11 cellular contexts compared by ENCODE assay signal in genomic region chr22:32649515-32650200, GRCh38.
A peak's percentile ranks its signal among the peaks of the same experiment; 100 is the strongest.
DNase-seq lines count a peak whose midpoint lies in the region; ATAC-seq, FAIRE-seq and TF ChIP-seq lines count a peak whose summit lies in the region.
"Had no signal": no experiment of that assay in that cellular context is flagged by ENCODE, and none has a peak within 500 bp of the region (broad histone marks: within the 10 kb centered on the region; RNA-seq: fewer than 3 reads in every experiment).

No MANE protein-coding gene starts in this region.

- intact Hi-C loops in CD4-positive, alpha-beta memory T cell (cut with micrococcal nuclease): no loop called here
- intact Hi-C loops in CD4-positive, alpha-beta T cell (cut with DNase I, micrococcal nuclease): no loop called here

- H3K27me3 Mint-ChIP-seq in astrocyte (ENCODE audit: low read depth, unreplicated experiment): peaks cover 8% of the 10 kb centered on the region
- H3K27me3 Mint-ChIP-seq in CD4-positive, alpha-beta memory T cell: peaks cover 0 to 1% of the 10 kb centered on the region in 2 donors
- H3K27me3 Mint-ChIP-seq in CD4-positive, alpha-beta T cell: no peaks in the 10 kb centered on the region

- peak; percentile 73 for FAIRE-seq in astrocyte (lab: Jason Lieb, UNC)

- H3K4me2 ChIP-seq in astrocyte (ENCODE audit: low read length): no peak overlapping the region

- no peaks in the 10 kb centered on the region for H3K79me2 ChIP-seq in astrocyte (ENCODE audit: insufficient read depth, low read length)

- H3K27me3 ChIP-seq in AG04450 (ENCODE audit: control insufficient read depth, insufficient read depth, low read length) (no peaks in the 10 kb centered on the region), astrocyte (ENCODE audit: insufficient read depth, low read length) (no peaks in the 10 kb centered on the region)
- no peaks in the 10 kb centered on the region for H3K27me3 ChIP-seq in CD4-positive, alpha-beta memory T cell (ENCODE audit: insufficient read depth, low read length)
- no peaks in the 10 kb centered on the region for H3K27me3 ChIP-seq in CD4-positive, alpha-beta T cell (ENCODE audit: control insufficient read depth, insufficient read depth, low read length)

- no peaks in the 10 kb centered on the region for H3K36me3 Mint-ChIP-seq in astrocyte (ENCODE audit: low read depth, unreplicated experiment)
- no peaks in the 10 kb centered on the region for H3K36me3 Mint-ChIP-seq in CD4-positive, alpha-beta memory T cell
- no peaks in the 10 kb centered on the region for H3K36me3 Mint-ChIP-seq in CD4-positive, alpha-beta T cell (ENCODE audit: low read depth)
- H3K36me3 Mint-ChIP-seq: CD8-positive, alpha-beta memory T cell had no signal

- H3K9ac ChIP-seq in astrocyte (ENCODE audit: low read length): no peak overlapping the region

- peaks cover 8% of the 10 kb centered on the region for H3K9me3 Mint-ChIP-seq in astrocyte (ENCODE audit: unreplicated experiment)
- peaks cover 0 to 1% (median 0%) of the 10 kb centered on the region in 8 donors for H3K9me3 Mint-ChIP-seq in CD4-positive, alpha-beta memory T cell
- H3K9me3 Mint-ChIP-seq in CD4-positive, alpha-beta T cell: no peaks in the 10 kb centered on the region

- TF ChIP-seq CTCF in AG04450 (IDR thresholded peaks at IDR 0.05; ENCODE audit: low read depth, low read length): no peak
- no peak for TF ChIP-seq CTCF in astrocyte (IDR thresholded peaks at IDR 0.05; ENCODE audit: insufficient read depth, low read depth, low read length)
- TF ChIP-seq CTCF in CD4-positive, alpha-beta T cell (IDR thresholded peaks at IDR 0.05): no peak

- H3K36me3 ChIP-seq in astrocyte (ENCODE audit: insufficient read depth, low read length): no peaks in the 10 kb centered on the region
- H3K36me3 ChIP-seq in CD4-positive, alpha-beta memory T cell (ENCODE audit: insufficient read depth, low read length): no peaks in the 10 kb centered on the region

- H3K27ac ChIP-seq in AG04450 (ENCODE audit: low read depth, low read length) (peak overlapping the region; percentile 87), astrocyte (ENCODE audit: low read depth, low read length) (peak overlapping the region; percentile 32)
- no peak overlapping the region for H3K27ac ChIP-seq in CD4-positive, alpha-beta memory T cell (ENCODE audit: low read depth, low read length)
- H3K27ac ChIP-seq in CD4-positive, alpha-beta T cell (ENCODE audit: low read depth, low read length): no peak overlapping the region

- H3K27ac Mint-ChIP-seq in astrocyte (ENCODE audit: unreplicated experiment): no peak overlapping the region
- peak overlapping the region in 1 of 7 donors; percentile 16 for H3K27ac Mint-ChIP-seq in CD4-positive, alpha-beta memory T cell
- no peak overlapping the region for H3K27ac Mint-ChIP-seq in CD4-positive, alpha-beta T cell

- ATAC-seq in HG02610 (IDR thresholded peaks at IDR 0.05; ENCODE audit: unreplicated experiment): no peak
- ATAC-seq in CD4-positive, alpha-beta T cell (ENCODE audit: poor library complexity): no peak

- H3K4me3 Mint-ChIP-seq in astrocyte (ENCODE audit: unreplicated experiment): no peak overlapping the region
- H3K4me3 Mint-ChIP-seq in CD4-positive, alpha-beta memory T cell: no peak overlapping the region
- H3K4me3 Mint-ChIP-seq in CD4-positive, alpha-beta T cell: no peak overlapping the region
- H3K4me3 Mint-ChIP-seq: CD8-positive, alpha-beta memory T cell had no signal

- H3K4me3 ChIP-seq in AG04450 (ENCODE audit: low read depth, low read length) (no peak overlapping the region), astrocyte (ENCODE audit: insufficient read depth, low read depth, low read length) (no peak overlapping the region)
- H3K4me3 ChIP-seq in CD4-positive, alpha-beta memory T cell (ENCODE audit: low read length in 2 of 2): no peak overlapping the region

- POLR2A ChIA-PET in AG04450 (lab: Yijun Ruan, JAX): interaction anchor here (0.6 to 1.5 kb wide), 6 partner anchors 8 to 1303 kb away, joined by 3 to 5 read pairs (median 4); no protein-coding TSS in a partner anchor
- POLR2A ChIA-PET in CD4-positive, alpha-beta memory T cell (lab: Charles Lee; ENCODE audit: partially characterized antibody): no interaction called here
- POLR2A ChIA-PET in CD4-positive, alpha-beta T cell (lab: Charles Lee): no interaction called here

- no peak for DNase-seq in AG04450 (ENCODE audit: low read depth, low spot score)
- peak; percentile 41 for DNase-seq in HS-27A (ENCODE audit: low read depth)
- peak; percentile 90 for DNase-seq in astrocyte (ENCODE audit: low read depth)
- DNase-seq in myocyte (ENCODE audit: low read depth): peak; percentile 87
- DNase-seq in CD4-positive, alpha-beta memory T cell: no peak
- no peak for DNase-seq in NCI-H1436 (lab: John Stamatoyannopoulos, UW)
- DNase-seq in CD4-positive, alpha-beta T cell: no peak
- DNase-seq: CD8-positive, alpha-beta memory T cell; NCI-H1694; SIG-M5 had no signal

- no peaks in the 10 kb centered on the region for H4K20me1 ChIP-seq in astrocyte (ENCODE audit: insufficient read depth, low read length)

- no peak overlapping the region for H2AFZ ChIP-seq in astrocyte (ENCODE audit: low read depth, low read length)

- H3K4me1 Mint-ChIP-seq in astrocyte (ENCODE audit: low read depth, unreplicated experiment): peaks cover 9% of the 10 kb centered on the region
- H3K4me1 Mint-ChIP-seq in CD4-positive, alpha-beta memory T cell: peaks cover 4 to 6% (median 5%) of the 10 kb centered on the region in 4 donors
- H3K4me1 Mint-ChIP-seq in CD4-positive, alpha-beta T cell (ENCODE audit: low read depth): peaks cover 4% of the 10 kb centered on the region

- peaks cover 6% of the 10 kb centered on the region for H3K4me1 ChIP-seq in astrocyte (ENCODE audit: insufficient read depth, low read length)
- peaks cover 8% of the 10 kb centered on the region for H3K4me1 ChIP-seq in CD4-positive, alpha-beta memory T cell (ENCODE audit: insufficient read depth, low read length)

- CTCF ChIA-PET in AG04450 (lab: Charles Lee): interaction anchor here (1.1 to 1.3 kb wide), 5 partner anchors 9 to 147 kb away, joined by 3 to 10 read pairs (median 3); no protein-coding TSS in a partner anchor
- CTCF ChIA-PET in CD4-positive, alpha-beta memory T cell (lab: Charles Lee; ENCODE audit: partially characterized antibody): interaction anchor here (1.2 kb wide), 1 partner anchor 10 kb away, joined by 3 read pairs; no protein-coding TSS in a partner anchor
- CTCF ChIA-PET in CD4-positive, alpha-beta T cell (lab: Charles Lee): no interaction called here

- peaks cover 13% of the 10 kb centered on the region; the same call in 1 of the 2 replicates for H3K9me3 ChIP-seq in AG04450 (ENCODE audit: control insufficient read depth, insufficient read depth, low read length)
- no peaks in the 10 kb centered on the region for H3K9me3 ChIP-seq in astrocyte (ENCODE audit: insufficient read depth, low read depth, low read length)
- no peaks in the 10 kb centered on the region for H3K9me3 ChIP-seq in CD4-positive, alpha-beta memory T cell (ENCODE audit: control insufficient read depth in 1 of 2, low read length in 2 of 2)
- no peaks in the 10 kb centered on the region for H3K9me3 ChIP-seq in CD4-positive, alpha-beta T cell (ENCODE audit: control insufficient read depth, low read length)

Comparison
In these comparisons a context has a peak if more than half of its experiments do, and no peak if none do; other contexts are left out.
1. DNase-seq: peak in HS-27A (single experiment), astrocyte (single experiment) and myocyte (single experiment); none in AG04450 (single experiment), CD4-positive, alpha-beta memory T cell (0 of 5), NCI-H1436 (single experiment) and CD4-positive, alpha-beta T cell (0 of 10).
2. H3K27ac ChIP-seq: peak in AG04450 (single experiment) and astrocyte (single experiment); none in CD4-positive, alpha-beta memory T cell (single experiment) and CD4-positive, alpha-beta T cell (single experiment).